ENCODE assay signal across 10 cellular contexts in the genomic region with DNA sequence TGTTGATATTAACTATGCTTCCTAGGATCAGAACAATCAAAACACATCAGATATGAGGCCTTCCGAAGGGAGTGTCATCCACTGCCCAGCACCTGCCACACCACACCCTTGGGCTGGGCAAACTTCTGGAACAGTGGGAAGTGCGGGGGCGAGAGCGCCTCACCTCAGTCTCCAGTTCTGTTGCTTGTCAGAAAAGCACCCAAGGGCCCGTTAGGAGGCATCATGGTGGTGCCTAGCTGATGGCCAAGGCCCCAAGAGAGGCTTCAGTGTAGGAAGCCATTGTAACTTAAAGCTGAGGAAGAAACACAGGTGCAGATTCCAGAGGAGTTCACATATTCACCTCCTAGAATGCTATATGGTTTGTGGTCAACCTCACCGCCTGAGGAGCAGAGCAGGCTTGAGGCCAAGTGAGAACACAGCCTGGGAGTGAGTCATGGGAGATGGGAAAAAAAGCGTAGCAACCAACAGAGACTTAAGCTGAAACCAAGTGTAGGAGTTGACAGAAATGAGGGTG.
DNase-seq lines count a peak whose midpoint lies in the region; ATAC-seq and TF ChIP-seq lines count a peak whose summit lies in the region.
"Had no signal": no experiment of that assay in that cellular context is flagged by ENCODE, and none has a peak within 500 bp of the region (broad histone marks: within the 10 kb centered on the region; RNA-seq: fewer than 3 reads in every experiment).

No MANE protein-coding gene starts in this region.

- 79% methylated on average over 7 of the region's 7 CpGs for WGBS in hepatocyte (ENCODE audit: low lambda C conversion rate, missing lambda C conversion rate)

- no peak for TF ChIP-seq POLR2A in GM18505 (IDR thresholded peaks at IDR 0.05; ENCODE audit: borderline replicate concordance, extremely low read depth, insufficient read depth, insufficient read length)

- peak; percentile 97 for ATAC-seq in stimulated activated effector memory CD8-positive, alpha-beta T cell treated with anti-CD3 and anti-CD28 coated beads, Interleukin-12 subunit alpha, Interleukin-12 subunit beta, amount 100 ng/mL, for 72 hours
- no peak for ATAC-seq in GM18505 (IDR thresholded peaks at IDR 0.05; ENCODE audit: unreplicated experiment)

- no peaks in the 10 kb centered on the region for H3K9me3 ChIP-seq in hepatocyte (ENCODE audit: low read depth)
- H3K9me3 ChIP-seq: neutrophil had no signal

- peaks cover 5% of the 10 kb centered on the region for H3K4me1 ChIP-seq in hepatocyte (ENCODE audit: insufficient read depth)

- no peak overlapping the region for H3K4me3 Mint-ChIP-seq in stimulated activated effector memory CD8-positive, alpha-beta T cell treated with anti-CD3 and anti-CD28 coated beads, Interleukin-12 subunit alpha, Interleukin-12 subunit beta, amount 100 ng/mL, for 72 hours
- H3K4me3 Mint-ChIP-seq: T-helper 1 cell treated with Interleukin-12 subunit alpha and Interleukin-12 subunit beta and Interleukin-4 antibody, amounts not matched to agents 30 μg/mL and 1 μg/mL, for 36 hours had no signal

- peak; percentile 76 for DNase-seq in activated CD4-positive, alpha-beta T cell treated with anti-CD3 and anti-CD28 coated beads for 48 hours
- no peak for DNase-seq in activated CD4-positive, alpha-beta T cell treated with anti-CD3 and anti-CD28 coated beads for 1 hour
- peak; percentile 27 for DNase-seq in activated CD8-positive, alpha-beta memory T cell treated with anti-CD3 and anti-CD28 coated beads, Interleukin-2, amount 50 U/mL, for 24 hours (ENCODE audit: extremely low read depth)
- DNase-seq in hepatocyte (ENCODE audit: low spot score) = peak; percentile 73
- DNase-seq in stimulated activated effector memory CD8-positive, alpha-beta T cell treated with anti-CD3 and anti-CD28 coated beads, Interleukin-12 subunit alpha, Interleukin-12 subunit beta, amount 100 ng/mL, for 72 hours (ENCODE audit: low spot score in 2 of 2) = peak in 1 of 2 donors; percentile 12
- no peak for DNase-seq in cerebellar cortex (ENCODE audit: low spot score)
- DNase-seq in NOMO-1 treated with dmso at 0.1 percent for 144 hours (lab: John Stamatoyannopoulos, UW; ENCODE audit: unreplicated experiment) = no peak

- H3K27me3 ChIP-seq in hepatocyte = no peaks in the 10 kb centered on the region
- H3K27me3 ChIP-seq: neutrophil had no signal

- no peaks in the 10 kb centered on the region for H3K79me2 ChIP-seq in hepatocyte

- H3K27ac Mint-ChIP-seq in stimulated activated effector memory CD8-positive, alpha-beta T cell treated with anti-CD3 and anti-CD28 coated beads, Interleukin-12 subunit alpha, Interleukin-12 subunit beta, amount 100 ng/mL, for 72 hours = no peak overlapping the region
- H3K27ac Mint-ChIP-seq: T-helper 1 cell treated with Interleukin-12 subunit alpha and Interleukin-12 subunit beta and Interleukin-4 antibody, amounts not matched to agents 30 μg/mL and 1 μg/mL, for 36 hours had no signal

- H3K27ac ChIP-seq in hepatocyte = peak overlapping the region; percentile 38
- H3K27ac ChIP-seq: neutrophil had no signal

- H4K20me1 ChIP-seq in hepatocyte (ENCODE audit: insufficient read depth, poor library complexity, severe bottlenecking) = no peaks in the 10 kb centered on the region

- H3K4me3 ChIP-seq in hepatocyte = no peak overlapping the region

- H3K36me3 ChIP-seq in hepatocyte (replicated peaks; ENCODE audit: insufficient read depth, low read depth) = no peaks in the 10 kb centered on the region
- H3K36me3 ChIP-seq: neutrophil had no signal

- H3K9me2 ChIP-seq in hepatocyte (replicated peaks; ENCODE audit: insufficient read depth) = no peaks in the 10 kb centered on the region

- H3K4me2 ChIP-seq in hepatocyte = no peak overlapping the region

- H3K36me3 Mint-ChIP-seq in stimulated activated effector memory CD8-positive, alpha-beta T cell treated with anti-CD3 and anti-CD28 coated beads, Interleukin-12 subunit alpha, Interleukin-12 subunit beta, amount 100 ng/mL, for 72 hours = no peaks in the 10 kb centered on the region

- no peak overlapping the region for H2AFZ ChIP-seq in hepatocyte

- no peak for TF ChIP-seq CTCF in hepatocyte (IDR thresholded peaks at IDR 0.05; ENCODE audit: poor library complexity)

- H3K9me3 Mint-ChIP-seq in stimulated activated effector memory CD8-positive, alpha-beta T cell treated with anti-CD3 and anti-CD28 coated beads, Interleukin-12 subunit alpha, Interleukin-12 subunit beta, amount 100 ng/mL, for 72 hours = no peaks in the 10 kb centered on the region
- H3K9me3 Mint-ChIP-seq: T-helper 1 cell treated with Interleukin-12 subunit alpha and Interleukin-12 subunit beta and Interleukin-4 antibody, amounts not matched to agents 30 μg/mL and 1 μg/mL, for 36 hours had no signal

- H3K4me1 Mint-ChIP-seq in stimulated activated effector memory CD8-positive, alpha-beta T cell treated with anti-CD3 and anti-CD28 coated beads, Interleukin-12 subunit alpha, Interleukin-12 subunit beta, amount 100 ng/mL, for 72 hours = peaks cover 14% of the 10 kb centered on the region

Comparison
In these comparisons a context has a peak if more than half of its experiments do, and no peak if none do; other contexts are left out.
1. DNase-seq: peak in activated CD4-positive, alpha-beta T cell treated with anti-CD3 and anti-CD28 coated beads for 48 hours (single experiment), activated CD8-positive, alpha-beta memory T cell treated with anti-CD3 and anti-CD28 coated beads, Interleukin-2, amount 50 U/mL, for 24 hours (single experiment) and hepatocyte (single experiment); none in activated CD4-positive, alpha-beta T cell treated with anti-CD3 and anti-CD28 coated beads for 1 hour (single experiment), cerebellar cortex (single experiment) and NOMO-1 treated with dmso at 0.1 percent for 144 hours (single experiment).